4 cellular contexts compared by ENCODE assay signal in genomic region chr5:166750376-166750775, GRCh38.
"Had no signal": no experiment of that assay in that cellular context is flagged by ENCODE, and none has a peak within 500 bp of the region (broad histone marks: within the 10 kb centered on the region; RNA-seq: fewer than 3 reads in every experiment).

No MANE protein-coding gene starts in this region.

- DNase-seq: GOT3, H7, HCEC 1CT, IMR-90 had no signal
